Comparison of ENCODE assay signal across 8 cellular contexts in the genomic region with DNA sequence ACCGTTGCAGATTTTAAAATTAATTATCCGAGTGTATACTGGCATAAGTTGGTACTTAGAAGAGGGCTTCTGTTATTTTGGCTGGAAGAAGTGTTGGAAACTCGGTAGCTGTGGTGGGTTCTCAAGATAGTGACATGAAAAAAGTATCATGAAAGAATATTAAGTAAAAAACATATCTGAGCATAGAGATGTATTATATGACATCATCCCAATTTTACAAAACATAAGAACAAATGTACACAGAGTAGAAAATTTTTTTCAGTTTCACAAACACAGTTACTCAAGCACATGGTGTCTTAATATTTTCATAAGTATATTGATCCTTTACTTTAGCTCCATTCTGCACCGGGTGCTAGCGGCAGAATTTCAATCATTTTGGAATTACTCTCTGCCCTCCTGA. TPM values are rescaled to one million over a fixed set of nuclear protein-coding genes. Genes with fewer than 3 reads are reported as not detected.
DNase-seq lines count a peak whose midpoint lies in the region; ATAC-seq and TF ChIP-seq lines count a peak whose summit lies in the region.

No MANE protein-coding gene starts in this region.

- TF ChIP-seq POLR2A in gastrocnemius medialis (IDR thresholded peaks at IDR 0.05) (no peak), erythroblast (IDR thresholded peaks at IDR 0.05; ENCODE audit: low read length) (no peak)

- no peak for DNase-seq in T-helper 17 cell
- no peak for DNase-seq in fibroblast of lung (ENCODE audit: low read depth in 2 of 2)
- DNase-seq in gastrocnemius medialis, result no peak
- no peak for DNase-seq in cortex of kidney (lab: John Stamatoyannopoulos, UW)
- no peak for DNase-seq in retina
- no peak for DNase-seq in erythroblast (lab: John Stamatoyannopoulos, UW)
- no peak for DNase-seq in activated CD4-positive, CD25-positive, alpha-beta regulatory T cell (lab: John Stamatoyannopoulos, UW)

- in situ Hi-C loops in gastrocnemius medialis (cut with MboI; ENCODE audit: low sequenced_read_pairs in 4 of 4), result no loop called here

- H3K9ac ChIP-seq in fibroblast of lung (ENCODE audit: insufficient read depth, low read length), result peak overlapping the region; percentile 75

- peak overlapping the region; percentile 96 for H3K4me3 Mint-ChIP-seq in T-helper 17 cell

- H3K4me1 ChIP-seq in fibroblast of lung (ENCODE audit: control insufficient read depth, extremely low read depth, insufficient read depth, low read length) (peaks cover 13% of the 10 kb centered on the region), gastrocnemius medialis (peaks cover 0 to 6% of the 10 kb centered on the region in 2 donors)

- H3K4me3 ChIP-seq in GM08714 (ENCODE audit: low read length), result peak overlapping the region; percentile 100
- peak overlapping the region; percentile 71 to 100 (median 84) for H3K4me3 ChIP-seq in fibroblast of lung (replicated peaks in 1 of 4; ENCODE audit: control extremely low read depth in 1 of 4, insufficient read depth in 1 of 4, low read depth in 3 of 4, low read length in 4 of 4)
- H3K4me3 ChIP-seq in gastrocnemius medialis, result peak overlapping the region; percentile 53 to 59 (median 58)

- H3K4me2 ChIP-seq in fibroblast of lung (ENCODE audit: extremely low read depth, insufficient read depth, low read length), result peak overlapping the region; percentile 52

- H3K4me1 Mint-ChIP-seq in T-helper 17 cell, result peaks cover 48% of the 10 kb centered on the region

- H3K36me3 ChIP-seq in fibroblast of lung (ENCODE audit: control insufficient read depth, insufficient read depth, low read length) (no peaks in the 10 kb centered on the region), gastrocnemius medialis (no peaks in the 10 kb centered on the region)

- H2AFZ ChIP-seq in fibroblast of lung (ENCODE audit: low read length), result no peak overlapping the region

- H3K27me3 ChIP-seq in fibroblast of lung (ENCODE audit: control insufficient read depth, insufficient read depth, low read length) (no peaks in the 10 kb centered on the region), gastrocnemius medialis (no peaks in the 10 kb centered on the region)

- H3K79me2 ChIP-seq in fibroblast of lung (ENCODE audit: control insufficient read depth, insufficient read depth, low read length), result peaks cover 48% of the 10 kb centered on the region

- ATAC-seq in T-helper 17 cell (no peak), gastrocnemius medialis (no peak)

- H3K27ac ChIP-seq in fibroblast of lung (ENCODE audit: insufficient read depth, low read length) (peak overlapping the region; percentile 94), gastrocnemius medialis (peak overlapping the region; percentile 66 to 81 (median 76))

- TF ChIP-seq CTCF in fibroblast of lung (conservative IDR thresholded peaks at IDR 0.05 in 1 of 2, IDR thresholded peaks at IDR 0.05 in 1 of 2; ENCODE audit: low read depth in 1 of 2, low read length in 2 of 2) (no peak), gastrocnemius medialis (IDR thresholded peaks at IDR 0.05 in 4 of 5, conservative IDR thresholded peaks at IDR 0.05 in 1 of 5) (no peak)

- peak overlapping the region; percentile 99 for H3K27ac Mint-ChIP-seq in T-helper 17 cell

- no peaks in the 10 kb centered on the region for H4K20me1 ChIP-seq in fibroblast of lung (ENCODE audit: control insufficient read depth, extremely low read depth, insufficient read depth, low read length)

- H3K9me3 ChIP-seq in T-helper 17 cell (ENCODE audit: control insufficient read depth, low read length, poor library complexity, severe bottlenecking) (no peaks in the 10 kb centered on the region), fibroblast of lung (ENCODE audit: control insufficient read depth, insufficient read depth, low read depth, low read length) (no peaks in the 10 kb centered on the region), gastrocnemius medialis (no peaks in the 10 kb centered on the region)

- H3K27me3 Mint-ChIP-seq in T-helper 17 cell, result no peaks in the 10 kb centered on the region

- peaks cover 17% of the 10 kb centered on the region for H3K36me3 Mint-ChIP-seq in T-helper 17 cell (ENCODE audit: low read depth)

- intact Hi-C loops in gastrocnemius medialis (cut with DNase I; ENCODE audit: low total_unique reads), result no loop called here

RNA-seq across cellular contexts. Expression of a gene that starts 0.7 kb away (rescaled TPM):
- 10 to 100 TPM; 68.0 to 82.8 TPM for total RNA-seq in T-helper 17 cell
- 134 and 141 TPM in 2 replicates for total RNA-seq in fibroblast of lung
- 193 and 223 TPM in 2 replicates for polyA plus RNA-seq in fibroblast of lung
- polyA plus RNA-seq in fibroblast of lung (2012), result 124 and 152 TPM in 2 replicates
- 22.7 and 29.1 TPM in 2 replicates for polyA minus RNA-seq in fibroblast of lung (ENCODE audit: low replicate concordance)
- total RNA-seq in gastrocnemius medialis, result 10 to 100 TPM; 13.5 to 18.5 (median 14.2) TPM
